Comparison of ENCODE assay signal across 1 cellular context in the genomic region with DNA sequence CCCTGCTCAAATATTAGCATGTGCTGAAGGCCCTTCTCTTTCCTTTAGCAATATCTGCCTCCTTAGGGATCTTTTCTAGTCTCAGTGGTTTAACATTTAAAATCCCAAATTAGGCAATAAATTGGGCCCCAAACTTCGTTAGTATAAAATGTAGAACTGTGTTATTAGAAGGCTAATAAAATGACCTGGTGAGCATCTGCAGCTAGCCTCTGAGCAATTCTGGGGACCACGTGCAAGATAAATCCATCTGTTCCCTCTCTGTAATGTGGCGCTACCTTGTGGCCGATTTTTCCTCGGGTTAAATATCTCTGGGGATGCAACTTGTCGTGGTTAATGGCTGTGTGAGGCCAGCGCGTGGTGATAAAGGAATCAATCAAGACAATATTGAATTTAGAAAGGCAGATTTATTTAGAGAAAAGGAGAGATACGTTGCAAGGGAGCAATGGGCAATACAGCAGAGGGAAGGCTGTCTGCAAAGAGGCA.
TF ChIP-seq lines count a peak whose summit lies in the region.

No MANE protein-coding gene starts in this region.

TF ChIP-seq in H1, 55 proteins besides CTCF, POLR2A, EP300 and RAD21:
- TF ChIP-seq SP2 (IDR thresholded peaks at IDR 0.05; ENCODE audit: low read length) (no peak), SP1 (IDR thresholded peaks at IDR 0.05; ENCODE audit: low read depth, low read length) (no peak), RXRA (IDR thresholded peaks at IDR 0.05; ENCODE audit: insufficient read depth, low read depth, low read length) (no peak), RNF2 (IDR thresholded peaks at IDR 0.05; ENCODE audit: borderline replicate concordance, low read depth, low read length, missing control alignments, poor library complexity, severe bottlenecking) (no peak), CBX8 (IDR thresholded peaks at IDR 0.05; ENCODE audit: borderline replicate concordance, low read depth, low read length) (no peak), BACH1 (IDR thresholded peaks at IDR 0.05; ENCODE audit: low read length) (no peak), CHD1 (IDR thresholded peaks at IDR 0.05; ENCODE audit: low read depth, low read length) (no peak), TBP (IDR thresholded peaks at IDR 0.05; ENCODE audit: low read depth, low read length) (no peak), HDAC6 (IDR thresholded peaks at IDR 0.05; ENCODE audit: low read depth, low read length) (no peak), CBX5 (IDR thresholded peaks at IDR 0.05; ENCODE audit: low read depth, low read length) (no peak), GABPA (IDR thresholded peaks at IDR 0.05; ENCODE audit: borderline replicate concordance, insufficient read depth, low read length) (no peak), SRF (IDR thresholded peaks at IDR 0.05; ENCODE audit: low read depth, low read length) (no peak), HDAC2 (IDR thresholded peaks at IDR 0.05; ENCODE audit: borderline replicate concordance in 1 of 2, low read depth in 2 of 2, low read length in 2 of 2) (no peak), ZNF274 (IDR thresholded peaks at IDR 0.05; ENCODE audit: borderline replicate concordance, extremely low read depth, low read length) (no peak), SP4 (IDR thresholded peaks at IDR 0.05; ENCODE audit: low read length) (no peak), CEBPB (IDR thresholded peaks at IDR 0.05; ENCODE audit: low read depth, low read length) (no peak), SIRT6 (IDR thresholded peaks at IDR 0.05; ENCODE audit: low read length) (no peak), JUN (IDR thresholded peaks at IDR 0.05; ENCODE audit: low read depth, low read length) (no peak)
- TF ChIP-seq, protein P1, sequence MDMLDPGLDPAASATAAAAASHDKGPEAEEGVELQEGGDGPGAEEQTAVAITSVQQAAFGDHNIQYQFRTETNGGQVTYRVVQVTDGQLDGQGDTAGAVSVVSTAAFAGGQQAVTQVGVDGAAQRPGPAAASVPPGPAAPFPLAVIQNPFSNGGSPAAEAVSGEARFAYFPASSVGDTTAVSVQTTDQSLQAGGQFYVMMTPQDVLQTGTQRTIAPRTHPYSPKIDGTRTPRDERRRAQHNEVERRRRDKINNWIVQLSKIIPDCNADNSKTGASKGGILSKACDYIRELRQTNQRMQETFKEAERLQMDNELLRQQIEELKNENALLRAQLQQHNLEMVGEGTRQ (IDR thresholded peaks at IDR 0.05; ENCODE audit: low read length) = no peak
- TF ChIP-seq, protein P2, sequence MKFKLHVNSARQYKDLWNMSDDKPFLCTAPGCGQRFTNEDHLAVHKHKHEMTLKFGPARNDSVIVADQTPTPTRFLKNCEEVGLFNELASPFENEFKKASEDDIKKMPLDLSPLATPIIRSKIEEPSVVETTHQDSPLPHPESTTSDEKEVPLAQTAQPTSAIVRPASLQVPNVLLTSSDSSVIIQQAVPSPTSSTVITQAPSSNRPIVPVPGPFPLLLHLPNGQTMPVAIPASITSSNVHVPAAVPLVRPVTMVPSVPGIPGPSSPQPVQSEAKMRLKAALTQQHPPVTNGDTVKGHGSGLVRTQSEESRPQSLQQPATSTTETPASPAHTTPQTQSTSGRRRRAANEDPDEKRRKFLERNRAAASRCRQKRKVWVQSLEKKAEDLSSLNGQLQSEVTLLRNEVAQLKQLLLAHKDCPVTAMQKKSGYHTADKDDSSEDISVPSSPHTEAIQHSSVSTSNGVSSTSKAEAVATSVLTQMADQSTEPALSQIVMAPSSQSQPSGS (IDR thresholded peaks at IDR 0.05; ENCODE audit: low read length) = no peak
- TF ChIP-seq, protein P3, sequence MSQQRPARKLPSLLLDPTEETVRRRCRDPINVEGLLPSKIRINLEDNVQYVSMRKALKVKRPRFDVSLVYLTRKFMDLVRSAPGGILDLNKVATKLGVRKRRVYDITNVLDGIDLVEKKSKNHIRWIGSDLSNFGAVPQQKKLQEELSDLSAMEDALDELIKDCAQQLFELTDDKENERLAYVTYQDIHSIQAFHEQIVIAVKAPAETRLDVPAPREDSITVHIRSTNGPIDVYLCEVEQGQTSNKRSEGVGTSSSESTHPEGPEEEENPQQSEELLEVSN (IDR thresholded peaks at IDR 0.05) = peak; percentile 42; the same call in 1 of the 2 replicates
- TF ChIP-seq, protein P4, sequence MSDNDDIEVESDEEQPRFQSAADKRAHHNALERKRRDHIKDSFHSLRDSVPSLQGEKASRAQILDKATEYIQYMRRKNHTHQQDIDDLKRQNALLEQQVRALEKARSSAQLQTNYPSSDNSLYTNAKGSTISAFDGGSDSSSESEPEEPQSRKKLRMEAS (IDR thresholded peaks at IDR 0.05) = peak; percentile 51; the same call in 1 of the 2 replicates
- TF ChIP-seq, protein P5, sequence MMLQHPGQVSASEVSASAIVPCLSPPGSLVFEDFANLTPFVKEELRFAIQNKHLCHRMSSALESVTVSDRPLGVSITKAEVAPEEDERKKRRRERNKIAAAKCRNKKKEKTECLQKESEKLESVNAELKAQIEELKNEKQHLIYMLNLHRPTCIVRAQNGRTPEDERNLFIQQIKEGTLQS (IDR thresholded peaks at IDR 0.05; ENCODE audit: insufficient read depth, low read depth, low read length) = 0 out of 2 replicates have a peak, but pooled peaks have one; percentile 16
